In genomic region chr6:26031595-26032386, GRCh38 we compare ENCODE assay signal across 8 cellular contexts. TPM values are rescaled to one million over a fixed set of nuclear protein-coding genes. Genes with fewer than 3 reads are reported as not detected.
DNase-seq lines count a peak whose midpoint lies in the region; ATAC-seq and TF ChIP-seq lines count a peak whose summit lies in the region.

No MANE protein-coding gene starts in this region.

- POLR2A ChIA-PET in PC-9 (lab: Charles Lee; ENCODE audit: unreplicated experiment), result interaction anchor here (0.5 to 4.9 kb wide), 30 partner anchors 9 to 1861 kb away, joined by 3 to 78 read pairs (median 6); a partner anchor contains a TSS

- peak overlapping the region; percentile 81 for H3K4me3 ChIP-seq in PC-9
- H3K4me3 ChIP-seq in esophagus squamous epithelium, result peak overlapping the region; percentile 44 to 70 (median 58)
- H3K4me3 ChIP-seq in muscle layer of duodenum (ENCODE audit: low read depth in 1 of 2, low read length in 2 of 2), result peak overlapping the region; percentile 67 to 85

- peak overlapping the region; percentile 98 for H3K4me2 ChIP-seq in PC-9

- H4K20me1 ChIP-seq in PC-9 (ENCODE audit: insufficient read depth), result no peaks in the 10 kb centered on the region

- peaks cover 42% of the 10 kb centered on the region for H3F3A ChIP-seq in PC-9 (ENCODE audit: insufficient read depth, low read depth)

- H2AFZ ChIP-seq in PC-9, result peak overlapping the region; percentile 84

- CTCF ChIA-PET in PC-9 (lab: Charles Lee), result interaction anchor here (0.5 to 2.6 kb wide), 4 partner anchors 11 to 564 kb away, joined by 3 to 10 read pairs (median 4); a partner anchor contains a TSS

- H3K27me3 ChIP-seq in PC-9 (ENCODE audit: insufficient read depth, low read depth) (no peaks in the 10 kb centered on the region), esophagus squamous epithelium (no peaks in the 10 kb centered on the region), muscle layer of duodenum (ENCODE audit: low read depth, low read length) (no peaks in the 10 kb centered on the region)

- H3K27ac ChIP-seq in PC-9 (peak overlapping the region; percentile 79), esophagus squamous epithelium (peak overlapping the region; percentile 88 to 94 (median 94)), muscle layer of duodenum (ENCODE audit: low read length) (peak overlapping the region; percentile 91)

- peaks cover 46% of the 10 kb centered on the region for H3K4me1 ChIP-seq in PC-9 (replicated peaks; ENCODE audit: insufficient read depth)
- H3K4me1 ChIP-seq in esophagus squamous epithelium, result peaks cover 7 to 41% (median 14%) of the 10 kb centered on the region in 3 donors
- peaks cover 10 to 12% of the 10 kb centered on the region in 2 donors for H3K4me1 ChIP-seq in muscle layer of duodenum (ENCODE audit: control insufficient read depth in 1 of 2, insufficient read depth in 2 of 2, low read length in 2 of 2)

- DNase-seq in Daoy (ENCODE audit: low read depth), result peak; percentile 96
- DNase-seq in KG1 (lab: John Stamatoyannopoulos, UW), result peak; percentile 96
- DNase-seq in PC-9, result peak; percentile 91 to 95
- DNase-seq in activated T-helper 1 cell treated with Interleukin-2 at 50 U/mL for 16 hours (ENCODE audit: low read depth), result peak; percentile 61
- peak; percentile 57 for DNase-seq in esophagus squamous epithelium (lab: John Stamatoyannopoulos, UW)
- peak; percentile 95 for DNase-seq in stromal cell of bone marrow (ENCODE audit: low read depth)

- WGBS in esophagus squamous epithelium, 2 donors, result 0 to 1% methylated on average over 29 to 33 of the region's 46 CpGs

- TF ChIP-seq CTCF in PC-9 (conservative IDR thresholded peaks at IDR 0.05) (no peak), esophagus squamous epithelium (IDR thresholded peaks at IDR 0.05) (peak in 1 of 6 experiments; percentile 10)

- ATAC-seq in GM21786 (IDR thresholded peaks at IDR 0.05; ENCODE audit: unreplicated experiment), result peak; percentile 46

- no peaks in the 10 kb centered on the region for H3K36me3 ChIP-seq in PC-9 (ENCODE audit: low read depth)
- no peaks in the 10 kb centered on the region for H3K36me3 ChIP-seq in esophagus squamous epithelium
- no peaks in the 10 kb centered on the region for H3K36me3 ChIP-seq in muscle layer of duodenum (ENCODE audit: control insufficient read depth in 1 of 2, insufficient read depth in 2 of 2, low read length in 2 of 2)

- peaks cover 5% of the 10 kb centered on the region; the same call in 1 of the 2 replicates for H3K79me2 ChIP-seq in PC-9 (ENCODE audit: low read depth)

- intact Hi-C loops in PC-9 (cut with micrococcal nuclease; ENCODE audit: unreplicated experiment), result loop anchor here (2.0 to 5.0 kb wide), 3 partner anchors 125 to 1116 kb away; a partner anchor contains a TSS
- intact Hi-C loops in esophagus squamous epithelium (cut with DNase I), result no loop called here

- H3K9me3 ChIP-seq in PC-9 (ENCODE audit: insufficient read depth, low read depth) (no peaks in the 10 kb centered on the region), esophagus squamous epithelium (no peaks in the 10 kb centered on the region), muscle layer of duodenum (ENCODE audit: control insufficient read depth in 1 of 2, low read length in 2 of 2) (no peaks in the 10 kb centered on the region)

- peak in 2 of 4 donors; percentile 51 to 78 for TF ChIP-seq POLR2A in esophagus squamous epithelium (IDR thresholded peaks at IDR 0.05)

- BruUV-seq in PC-9 (replicated peaks; lab: Mats Ljungman, UMichigan), result TSS peak; percentile 83

- no peaks in the 10 kb centered on the region for H3K9me2 ChIP-seq in PC-9 (ENCODE audit: insufficient read depth)

RNA-seq across cellular contexts. Expression of gene HFE, which starts 55.4 kb away (rescaled TPM):
- 1.5 and 2.0 TPM in 2 replicates for total RNA-seq in Daoy (2014; rRNA removed; shearing (Covaris generic))
- total RNA-seq in PC-9 (2021) (33.3 and 46.0 TPM in 2 replicates), esophagus squamous epithelium (1 to 10 TPM; 2.9 to 7.3 (median 4.3) TPM)

Comparison
In these comparisons a context has a peak if more than half of its experiments do, and no peak if none do; other contexts are left out.
1. Peak in every context shown above with its lines: DNase-seq, ATAC-seq, H3K4me3 ChIP-seq and H3K27ac ChIP-seq.